1 cellular context compared by ENCODE assay signal in the genomic region with DNA sequence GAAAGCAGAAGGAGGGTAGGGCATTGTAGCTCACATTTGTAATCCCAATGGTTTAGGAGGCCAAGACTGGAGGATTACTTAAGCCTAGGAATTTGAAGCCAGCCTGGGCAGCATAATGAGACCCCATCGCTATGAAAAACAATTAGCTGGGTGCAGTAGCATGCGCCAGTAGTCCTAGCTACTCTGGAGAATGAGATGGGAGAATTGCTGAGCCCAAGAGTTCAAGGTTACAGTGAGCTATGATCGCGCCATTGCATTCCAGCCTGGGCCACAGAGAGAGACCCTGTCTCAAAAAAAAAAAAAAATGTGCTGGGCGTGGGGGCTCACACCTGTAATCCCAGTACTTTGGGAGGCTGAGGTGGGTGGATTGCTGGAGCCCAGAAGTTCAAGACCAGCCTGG.
A peak's percentile ranks its signal among the peaks of the same experiment; 100 is the strongest.
TF ChIP-seq lines count a peak whose summit lies in the region.

No MANE protein-coding gene starts in this region.

TF ChIP-seq in HepG2, 621 proteins besides CTCF, POLR2A, EP300 and RAD21 (continued from another document and continues in another):
- TF ChIP-seq, protein P1, sequence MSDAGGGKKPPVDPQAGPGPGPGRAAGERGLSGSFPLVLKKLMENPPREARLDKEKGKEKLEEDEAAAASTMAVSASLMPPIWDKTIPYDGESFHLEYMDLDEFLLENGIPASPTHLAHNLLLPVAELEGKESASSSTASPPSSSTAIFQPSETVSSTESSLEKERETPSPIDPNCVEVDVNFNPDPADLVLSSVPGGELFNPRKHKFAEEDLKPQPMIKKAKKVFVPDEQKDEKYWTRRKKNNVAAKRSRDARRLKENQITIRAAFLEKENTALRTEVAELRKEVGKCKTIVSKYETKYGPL (CRISPR knock-in tag; IDR thresholded peaks at IDR 0.05), result no peak
- no peak for TF ChIP-seq AGO2 (optimal IDR thresholded peaks at IDR 0.05; ENCODE audit: low read depth, low read length)
- TF ChIP-seq, protein P2, sequence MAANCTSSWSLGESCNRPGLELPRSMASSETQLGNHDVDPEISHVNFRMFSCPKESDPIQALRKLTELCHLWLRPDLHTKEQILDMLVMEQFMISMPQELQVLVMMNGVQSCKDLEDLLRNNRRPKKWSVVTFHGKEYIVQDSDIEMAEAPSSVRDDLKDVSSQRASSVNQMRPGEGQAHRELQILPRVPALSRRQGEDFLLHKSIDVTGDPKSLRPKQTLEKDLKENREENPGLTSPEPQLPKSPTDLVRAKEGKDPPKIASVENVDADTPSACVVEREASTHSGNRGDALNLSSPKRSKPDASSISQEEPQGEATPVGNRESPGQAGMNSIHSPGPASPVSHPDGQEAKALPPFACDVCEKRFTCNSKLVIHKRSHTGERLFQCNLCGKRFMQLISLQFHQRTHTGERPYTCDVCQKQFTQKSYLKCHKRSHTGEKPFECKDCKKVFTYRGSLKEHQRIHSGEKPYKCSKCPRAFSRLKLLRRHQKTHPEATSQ (CRISPR knock-in tag; IDR thresholded peaks at IDR 0.05; ENCODE audit: borderline replicate concordance), result no peak
- TF ChIP-seq KMT2B (CRISPR knock-in tag; IDR thresholded peaks at IDR 0.05), result no peak
- peak; percentile 86; the same call in 1 of the 2 replicates for TF ChIP-seq ZBTB38 (CRISPR knock-in tag; IDR thresholded peaks at IDR 0.05)
- no peak for TF ChIP-seq ZNF816 (CRISPR knock-in tag; IDR thresholded peaks at IDR 0.05; ENCODE audit: borderline replicate concordance)
- TF ChIP-seq, protein P3, sequence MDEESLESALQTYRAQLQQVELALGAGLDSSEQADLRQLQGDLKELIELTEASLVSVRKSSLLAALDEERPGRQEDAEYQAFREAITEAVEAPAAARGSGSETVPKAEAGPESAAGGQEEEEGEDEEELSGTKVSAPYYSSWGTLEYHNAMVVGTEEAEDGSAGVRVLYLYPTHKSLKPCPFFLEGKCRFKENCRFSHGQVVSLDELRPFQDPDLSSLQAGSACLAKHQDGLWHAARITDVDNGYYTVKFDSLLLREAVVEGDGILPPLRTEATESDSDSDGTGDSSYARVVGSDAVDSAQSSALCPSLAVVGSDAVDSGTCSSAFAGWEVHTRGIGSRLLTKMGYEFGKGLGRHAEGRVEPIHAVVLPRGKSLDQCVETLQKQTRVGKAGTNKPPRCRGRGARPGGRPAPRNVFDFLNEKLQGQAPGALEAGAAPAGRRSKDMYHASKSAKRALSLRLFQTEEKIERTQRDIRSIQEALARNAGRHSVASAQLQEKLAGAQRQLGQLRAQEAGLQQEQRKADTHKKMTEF (CRISPR knock-in tag; IDR thresholded peaks at IDR 0.05), result peak; percentile 47; the same call in 1 of the 2 replicates
- TF ChIP-seq, protein P4, sequence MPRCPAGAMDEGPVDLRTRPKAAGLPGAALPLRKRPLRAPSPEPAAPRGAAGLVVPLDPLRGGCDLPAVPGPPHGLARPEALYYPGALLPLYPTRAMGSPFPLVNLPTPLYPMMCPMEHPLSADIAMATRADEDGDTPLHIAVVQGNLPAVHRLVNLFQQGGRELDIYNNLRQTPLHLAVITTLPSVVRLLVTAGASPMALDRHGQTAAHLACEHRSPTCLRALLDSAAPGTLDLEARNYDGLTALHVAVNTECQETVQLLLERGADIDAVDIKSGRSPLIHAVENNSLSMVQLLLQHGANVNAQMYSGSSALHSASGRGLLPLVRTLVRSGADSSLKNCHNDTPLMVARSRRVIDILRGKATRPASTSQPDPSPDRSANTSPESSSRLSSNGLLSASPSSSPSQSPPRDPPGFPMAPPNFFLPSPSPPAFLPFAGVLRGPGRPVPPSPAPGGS (CRISPR knock-in tag; IDR thresholded peaks at IDR 0.05), result no peak
- peak; percentile 60 for TF ChIP-seq ZMYM3 (CRISPR knock-in tag; IDR thresholded peaks at IDR 0.05)
- TF ChIP-seq TP53 (CRISPR knock-in tag; conservative IDR thresholded peaks at IDR 0.05), result no peak
- TF ChIP-seq HNF4G (IDR thresholded peaks at IDR 0.05; ENCODE audit: borderline replicate concordance, low read depth, low read length), result no peak
- no peak for TF ChIP-seq HNF4G (CRISPR knock-in tag; IDR thresholded peaks at IDR 0.05; ENCODE audit: borderline replicate concordance, low read depth)
- TF ChIP-seq, protein P5, sequence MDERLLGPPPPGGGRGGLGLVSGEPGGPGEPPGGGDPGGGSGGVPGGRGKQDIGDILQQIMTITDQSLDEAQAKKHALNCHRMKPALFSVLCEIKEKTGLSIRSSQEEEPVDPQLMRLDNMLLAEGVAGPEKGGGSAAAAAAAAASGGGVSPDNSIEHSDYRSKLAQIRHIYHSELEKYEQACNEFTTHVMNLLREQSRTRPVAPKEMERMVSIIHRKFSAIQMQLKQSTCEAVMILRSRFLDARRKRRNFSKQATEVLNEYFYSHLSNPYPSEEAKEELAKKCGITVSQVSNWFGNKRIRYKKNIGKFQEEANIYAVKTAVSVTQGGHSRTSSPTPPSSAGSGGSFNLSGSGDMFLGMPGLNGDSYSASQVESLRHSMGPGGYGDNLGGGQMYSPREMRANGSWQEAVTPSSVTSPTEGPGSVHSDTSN (CRISPR knock-in tag; IDR thresholded peaks at IDR 0.05), result no peak
- TF ChIP-seq ZNF501 (CRISPR knock-in tag; IDR thresholded peaks at IDR 0.05), result 0 out of 2 replicates have a peak, but pooled peaks have one; percentile 17
- TF ChIP-seq GFI1 (CRISPR knock-in tag; IDR thresholded peaks at IDR 0.05; ENCODE audit: borderline replicate concordance), result no peak
- TF ChIP-seq ZNF549 (CRISPR knock-in tag; IDR thresholded peaks at IDR 0.05), result no peak
- no peak for TF ChIP-seq ZNF746 (CRISPR knock-in tag; IDR thresholded peaks at IDR 0.05)
- TF ChIP-seq, protein P6, sequence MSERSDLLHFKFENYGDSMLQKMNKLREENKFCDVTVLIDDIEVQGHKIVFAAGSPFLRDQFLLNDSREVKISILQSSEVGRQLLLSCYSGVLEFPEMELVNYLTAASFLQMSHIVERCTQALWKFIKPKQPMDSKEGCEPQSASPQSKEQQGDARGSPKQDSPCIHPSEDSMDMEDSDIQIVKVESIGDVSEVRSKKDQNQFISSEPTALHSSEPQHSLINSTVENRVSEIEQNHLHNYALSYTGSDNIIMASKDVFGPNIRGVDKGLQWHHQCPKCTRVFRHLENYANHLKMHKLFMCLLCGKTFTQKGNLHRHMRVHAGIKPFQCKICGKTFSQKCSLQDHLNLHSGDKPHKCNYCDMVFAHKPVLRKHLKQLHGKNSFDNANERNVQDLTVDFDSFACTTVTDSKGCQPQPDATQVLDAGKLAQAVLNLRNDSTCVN (CRISPR knock-in tag; IDR thresholded peaks at IDR 0.05; ENCODE audit: borderline replicate concordance), result no peak
- no peak for TF ChIP-seq ZNF761 (CRISPR knock-in tag; conservative IDR thresholded peaks at IDR 0.05)
- no peak for TF ChIP-seq ZNF839 (CRISPR knock-in tag; IDR thresholded peaks at IDR 0.05; ENCODE audit: borderline replicate concordance)
- TF ChIP-seq SOX13 (IDR thresholded peaks at IDR 0.05), result no peak
- peak in 1 of 2 experiments; percentile 50; a peak in 1 of 4 replicates for TF ChIP-seq SOX13 (CRISPR knock-in tag; conservative IDR thresholded peaks at IDR 0.05 in 1 of 2, IDR thresholded peaks at IDR 0.05 in 1 of 2)
- TF ChIP-seq ZNF605 (CRISPR knock-in tag; IDR thresholded peaks at IDR 0.05), result no peak
- no peak for TF ChIP-seq PRMT3 (CRISPR knock-in tag; IDR thresholded peaks at IDR 0.05; ENCODE audit: borderline replicate concordance, low read depth)
- TF ChIP-seq ZNF644 (CRISPR knock-in tag; IDR thresholded peaks at IDR 0.05; ENCODE audit: low read depth), result 0 out of 2 replicates have a peak, but pooled peaks have one; percentile 36
- TF ChIP-seq, protein P7, sequence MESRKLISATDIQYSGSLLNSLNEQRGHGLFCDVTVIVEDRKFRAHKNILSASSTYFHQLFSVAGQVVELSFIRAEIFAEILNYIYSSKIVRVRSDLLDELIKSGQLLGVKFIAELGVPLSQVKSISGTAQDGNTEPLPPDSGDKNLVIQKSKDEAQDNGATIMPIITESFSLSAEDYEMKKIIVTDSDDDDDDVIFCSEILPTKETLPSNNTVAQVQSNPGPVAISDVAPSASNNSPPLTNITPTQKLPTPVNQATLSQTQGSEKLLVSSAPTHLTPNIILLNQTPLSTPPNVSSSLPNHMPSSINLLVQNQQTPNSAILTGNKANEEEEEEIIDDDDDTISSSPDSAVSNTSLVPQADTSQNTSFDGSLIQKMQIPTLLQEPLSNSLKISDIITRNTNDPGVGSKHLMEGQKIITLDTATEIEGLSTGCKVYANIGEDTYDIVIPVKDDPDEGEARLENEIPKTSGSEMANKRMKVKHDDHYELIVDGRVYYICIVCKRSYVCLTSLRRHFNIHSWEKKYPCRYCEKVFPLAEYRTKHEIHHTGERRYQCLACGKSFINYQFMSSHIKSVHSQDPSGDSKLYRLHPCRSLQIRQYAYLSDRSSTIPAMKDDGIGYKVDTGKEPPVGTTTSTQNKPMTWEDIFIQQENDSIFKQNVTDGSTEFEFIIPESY (CRISPR knock-in tag; IDR thresholded peaks at IDR 0.05), result peak; percentile 98
- no peak for TF ChIP-seq SNAPC2 (CRISPR knock-in tag; IDR thresholded peaks at IDR 0.05)
- TF ChIP-seq ZNF530 (CRISPR knock-in tag; IDR thresholded peaks at IDR 0.05; ENCODE audit: low read depth), result no peak
- TF ChIP-seq ATF1 (CRISPR knock-in tag; IDR thresholded peaks at IDR 0.05), result no peak
- no peak for TF ChIP-seq ZFP36L1 (CRISPR knock-in tag; IDR thresholded peaks at IDR 0.05)
- TF ChIP-seq, protein P8, sequence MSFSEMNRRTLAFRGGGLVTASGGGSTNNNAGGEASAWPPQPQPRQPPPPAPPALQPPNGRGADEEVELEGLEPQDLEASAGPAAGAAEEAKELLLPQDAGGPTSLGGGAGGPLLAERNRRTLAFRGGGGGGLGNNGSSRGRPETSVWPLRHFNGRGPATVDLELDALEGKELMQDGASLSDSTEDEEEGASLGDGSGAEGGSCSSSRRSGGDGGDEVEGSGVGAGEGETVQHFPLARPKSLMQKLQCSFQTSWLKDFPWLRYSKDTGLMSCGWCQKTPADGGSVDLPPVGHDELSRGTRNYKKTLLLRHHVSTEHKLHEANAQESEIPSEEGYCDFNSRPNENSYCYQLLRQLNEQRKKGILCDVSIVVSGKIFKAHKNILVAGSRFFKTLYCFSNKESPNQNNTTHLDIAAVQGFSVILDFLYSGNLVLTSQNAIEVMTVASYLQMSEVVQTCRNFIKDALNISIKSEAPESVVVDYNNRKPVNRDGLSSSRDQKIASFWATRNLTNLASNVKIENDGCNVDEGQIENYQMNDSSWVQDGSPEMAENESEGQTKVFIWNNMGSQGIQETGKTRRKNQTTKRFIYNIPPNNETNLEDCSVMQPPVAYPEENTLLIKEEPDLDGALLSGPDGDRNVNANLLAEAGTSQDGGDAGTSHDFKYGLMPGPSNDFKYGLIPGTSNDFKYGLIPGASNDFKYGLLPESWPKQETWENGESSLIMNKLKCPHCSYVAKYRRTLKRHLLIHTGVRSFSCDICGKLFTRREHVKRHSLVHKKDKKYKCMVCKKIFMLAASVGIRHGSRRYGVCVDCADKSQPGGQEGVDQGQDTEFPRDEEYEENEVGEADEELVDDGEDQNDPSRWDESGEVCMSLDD (CRISPR knock-in tag; IDR thresholded peaks at IDR 0.05; ENCODE audit: borderline replicate concordance), result no peak
- TF ChIP-seq HMG20A (CRISPR knock-in tag; IDR thresholded peaks at IDR 0.05; ENCODE audit: borderline replicate concordance), result no peak
- no peak for TF ChIP-seq ZBTB21 (CRISPR knock-in tag; IDR thresholded peaks at IDR 0.05)
- no peak for TF ChIP-seq SRSF4 (IDR thresholded peaks at IDR 0.05; ENCODE audit: low read depth, low read length, poor library complexity, severe bottlenecking)
- TF ChIP-seq PITX1 (CRISPR knock-in tag; IDR thresholded peaks at IDR 0.05), result 0 out of 2 replicates have a peak, but pooled peaks have one; percentile 9
- TF ChIP-seq, protein P9, sequence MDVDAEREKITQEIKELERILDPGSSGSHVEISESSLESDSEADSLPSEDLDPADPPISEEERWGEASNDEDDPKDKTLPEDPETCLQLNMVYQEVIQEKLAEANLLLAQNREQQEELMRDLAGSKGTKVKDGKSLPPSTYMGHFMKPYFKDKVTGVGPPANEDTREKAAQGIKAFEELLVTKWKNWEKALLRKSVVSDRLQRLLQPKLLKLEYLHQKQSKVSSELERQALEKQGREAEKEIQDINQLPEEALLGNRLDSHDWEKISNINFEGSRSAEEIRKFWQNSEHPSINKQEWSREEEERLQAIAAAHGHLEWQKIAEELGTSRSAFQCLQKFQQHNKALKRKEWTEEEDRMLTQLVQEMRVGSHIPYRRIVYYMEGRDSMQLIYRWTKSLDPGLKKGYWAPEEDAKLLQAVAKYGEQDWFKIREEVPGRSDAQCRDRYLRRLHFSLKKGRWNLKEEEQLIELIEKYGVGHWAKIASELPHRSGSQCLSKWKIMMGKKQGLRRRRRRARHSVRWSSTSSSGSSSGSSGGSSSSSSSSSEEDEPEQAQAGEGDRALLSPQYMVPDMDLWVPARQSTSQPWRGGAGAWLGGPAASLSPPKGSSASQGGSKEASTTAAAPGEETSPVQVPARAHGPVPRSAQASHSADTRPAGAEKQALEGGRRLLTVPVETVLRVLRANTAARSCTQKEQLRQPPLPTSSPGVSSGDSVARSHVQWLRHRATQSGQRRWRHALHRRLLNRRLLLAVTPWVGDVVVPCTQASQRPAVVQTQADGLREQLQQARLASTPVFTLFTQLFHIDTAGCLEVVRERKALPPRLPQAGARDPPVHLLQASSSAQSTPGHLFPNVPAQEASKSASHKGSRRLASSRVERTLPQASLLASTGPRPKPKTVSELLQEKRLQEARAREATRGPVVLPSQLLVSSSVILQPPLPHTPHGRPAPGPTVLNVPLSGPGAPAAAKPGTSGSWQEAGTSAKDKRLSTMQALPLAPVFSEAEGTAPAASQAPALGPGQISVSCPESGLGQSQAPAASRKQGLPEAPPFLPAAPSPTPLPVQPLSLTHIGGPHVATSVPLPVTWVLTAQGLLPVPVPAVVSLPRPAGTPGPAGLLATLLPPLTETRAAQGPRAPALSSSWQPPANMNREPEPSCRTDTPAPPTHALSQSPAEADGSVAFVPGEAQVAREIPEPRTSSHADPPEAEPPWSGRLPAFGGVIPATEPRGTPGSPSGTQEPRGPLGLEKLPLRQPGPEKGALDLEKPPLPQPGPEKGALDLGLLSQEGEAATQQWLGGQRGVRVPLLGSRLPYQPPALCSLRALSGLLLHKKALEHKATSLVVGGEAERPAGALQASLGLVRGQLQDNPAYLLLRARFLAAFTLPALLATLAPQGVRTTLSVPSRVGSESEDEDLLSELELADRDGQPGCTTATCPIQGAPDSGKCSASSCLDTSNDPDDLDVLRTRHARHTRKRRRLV (CRISPR knock-in tag; IDR thresholded peaks at IDR 0.05), result no peak
- TF ChIP-seq ZNF383 (CRISPR knock-in tag; IDR thresholded peaks at IDR 0.05; ENCODE audit: borderline replicate concordance), result no peak
- TF ChIP-seq ZNF577 (CRISPR knock-in tag; IDR thresholded peaks at IDR 0.05; ENCODE audit: borderline replicate concordance, low read depth), result no peak
- TF ChIP-seq, protein P10, sequence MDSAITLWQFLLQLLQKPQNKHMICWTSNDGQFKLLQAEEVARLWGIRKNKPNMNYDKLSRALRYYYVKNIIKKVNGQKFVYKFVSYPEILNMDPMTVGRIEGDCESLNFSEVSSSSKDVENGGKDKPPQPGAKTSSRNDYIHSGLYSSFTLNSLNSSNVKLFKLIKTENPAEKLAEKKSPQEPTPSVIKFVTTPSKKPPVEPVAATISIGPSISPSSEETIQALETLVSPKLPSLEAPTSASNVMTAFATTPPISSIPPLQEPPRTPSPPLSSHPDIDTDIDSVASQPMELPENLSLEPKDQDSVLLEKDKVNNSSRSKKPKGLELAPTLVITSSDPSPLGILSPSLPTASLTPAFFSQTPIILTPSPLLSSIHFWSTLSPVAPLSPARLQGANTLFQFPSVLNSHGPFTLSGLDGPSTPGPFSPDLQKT (CRISPR knock-in tag; IDR thresholded peaks at IDR 0.05; ENCODE audit: borderline replicate concordance), result no peak
- TF ChIP-seq, protein P11, sequence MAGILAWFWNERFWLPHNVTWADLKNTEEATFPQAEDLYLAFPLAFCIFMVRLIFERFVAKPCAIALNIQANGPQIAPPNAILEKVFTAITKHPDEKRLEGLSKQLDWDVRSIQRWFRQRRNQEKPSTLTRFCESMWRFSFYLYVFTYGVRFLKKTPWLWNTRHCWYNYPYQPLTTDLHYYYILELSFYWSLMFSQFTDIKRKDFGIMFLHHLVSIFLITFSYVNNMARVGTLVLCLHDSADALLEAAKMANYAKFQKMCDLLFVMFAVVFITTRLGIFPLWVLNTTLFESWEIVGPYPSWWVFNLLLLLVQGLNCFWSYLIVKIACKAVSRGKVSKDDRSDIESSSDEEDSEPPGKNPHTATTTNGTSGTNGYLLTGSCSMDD (CRISPR knock-in tag; IDR thresholded peaks at IDR 0.05), result no peak
